In genomic region chrX:71224098-71224708, GRCh38 we compare ENCODE assay signal across 26 cellular contexts. TPM values are rescaled to one million over a fixed set of nuclear protein-coding genes. Genes with fewer than 3 reads are reported as not detected.
"Had no signal": no experiment of that assay in that cellular context is flagged by ENCODE, and none has a peak within 500 bp of the region (broad histone marks: within the 10 kb centered on the region; RNA-seq: fewer than 3 reads in every experiment).

No MANE protein-coding gene starts in this region.

- ATAC-seq: left cardiac atrium; sciatic nerve; SK-N-SH treated with all-trans-retinoic acid at 6 μM for 48 hours; stimulated activated effector memory CD8-positive, alpha-beta T cell treated with anti-CD3 and anti-CD28 coated beads, Interleukin-12 subunit alpha, Interleukin-12 subunit beta, amount 100 ng/mL, for 72 hours; T-cell had no signal

- H3K36me3 Mint-ChIP-seq: activated naive CD4-positive, alpha-beta T cell treated with anti-CD3 and anti-CD28 coated beads, Interleukin-2, amount 50 U/mL, for 24 hours; stimulated activated effector memory CD8-positive, alpha-beta T cell treated with anti-CD3 and anti-CD28 coated beads, Interleukin-12 subunit alpha, Interleukin-12 subunit beta, amount 100 ng/mL, for 72 hours; T-cell had no signal

- H3K9me3 Mint-ChIP-seq: activated naive CD4-positive, alpha-beta T cell treated with anti-CD3 and anti-CD28 coated beads, Interleukin-2, amount 50 U/mL, for 24 hours; stimulated activated effector memory CD8-positive, alpha-beta T cell treated with anti-CD3 and anti-CD28 coated beads, Interleukin-12 subunit alpha, Interleukin-12 subunit beta, amount 100 ng/mL, for 72 hours; T-cell had no signal

- DNase-seq: activated gamma-delta T cell treated with Interleukin-2 at 50 U/mL for 16 hours; activated T-cell treated with anti-CD3 and anti-CD28 coated beads, Interleukin-2, amount 50 U/mL, for 1 hour; aorta; brain microvascular endothelial cell; central memory CD4-positive, alpha-beta T cell; colonic mucosa; erythroblast; foreskin melanocyte; glutamatergic neuron; hippocampal formation; left cardiac atrium; occipital lobe; small intestine; stimulated activated CD4-positive, alpha-beta T cell treated with anti-CD3 and anti-CD28 coated beads, Interleukin-2, amount 100 ng/mL, for 24 hours; stomach; T-cell had no signal

- H3K9me3 ChIP-seq: colonic mucosa, stomach, testis, upper lobe of left lung had no signal

- H3K4me1 ChIP-seq: colonic mucosa, stomach, testis, upper lobe of left lung had no signal

- H3K4me3 ChIP-seq: colonic mucosa, stomach, upper lobe of left lung had no signal

- H3K36me3 ChIP-seq: brain microvascular endothelial cell, colonic mucosa, stomach, upper lobe of left lung had no signal

- FAIRE-seq: islet of Langerhans, small intestine, TTC549 had no signal

- H3K27me3 ChIP-seq: brain microvascular endothelial cell, colonic mucosa, stomach, testis, upper lobe of left lung had no signal

- H3K27ac Mint-ChIP-seq: activated naive CD4-positive, alpha-beta T cell treated with anti-CD3 and anti-CD28 coated beads, Interleukin-2, amount 50 U/mL, for 24 hours; stimulated activated effector memory CD8-positive, alpha-beta T cell treated with anti-CD3 and anti-CD28 coated beads, Interleukin-12 subunit alpha, Interleukin-12 subunit beta, amount 100 ng/mL, for 72 hours; T-cell had no signal

- H3K27me3 Mint-ChIP-seq: activated naive CD4-positive, alpha-beta T cell treated with anti-CD3 and anti-CD28 coated beads, Interleukin-2, amount 50 U/mL, for 24 hours had no signal

- H3K27ac ChIP-seq: brain microvascular endothelial cell, colonic mucosa, stomach, testis, upper lobe of left lung had no signal

- H3K4me3 Mint-ChIP-seq: activated naive CD4-positive, alpha-beta T cell treated with anti-CD3 and anti-CD28 coated beads, Interleukin-2, amount 50 U/mL, for 24 hours; nephron; stimulated activated effector memory CD8-positive, alpha-beta T cell treated with anti-CD3 and anti-CD28 coated beads, Interleukin-12 subunit alpha, Interleukin-12 subunit beta, amount 100 ng/mL, for 72 hours; T-cell had no signal

- H3K4me1 Mint-ChIP-seq: activated naive CD4-positive, alpha-beta T cell treated with anti-CD3 and anti-CD28 coated beads, Interleukin-2, amount 50 U/mL, for 24 hours; nephron; stimulated activated effector memory CD8-positive, alpha-beta T cell treated with anti-CD3 and anti-CD28 coated beads, Interleukin-12 subunit alpha, Interleukin-12 subunit beta, amount 100 ng/mL, for 72 hours; T-cell had no signal

RNA-seq across cellular contexts. Expression of gene GJB1, which starts 1.2 kb away (rescaled TPM):
- total RNA-seq: aorta, left cardiac atrium, myocyte, occipital lobe had no signal
